ENCODE assay signal across 8 cellular contexts in the genomic region with DNA sequence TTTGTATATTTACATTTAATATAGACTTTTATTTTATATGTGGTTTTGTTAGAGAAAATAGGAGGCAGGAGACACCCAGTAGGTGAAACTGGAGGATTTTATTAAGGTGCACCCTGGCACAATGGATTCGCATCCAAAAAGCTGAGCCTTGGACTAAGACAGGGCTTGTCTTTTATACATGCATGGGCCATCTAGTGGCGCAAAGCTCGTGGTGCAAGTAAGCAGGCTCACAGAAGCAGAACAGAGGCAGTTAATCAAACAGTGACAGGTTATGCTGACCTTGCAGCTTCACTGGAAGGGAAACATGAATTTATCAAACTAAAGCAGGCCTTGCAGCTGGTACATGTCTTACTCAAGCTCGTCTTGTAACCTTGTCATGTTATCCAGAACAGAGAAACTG. TPM values are rescaled to one million over a fixed set of nuclear protein-coding genes. Genes with fewer than 3 reads are reported as not detected.
A peak's percentile ranks its signal among the peaks of the same experiment; 100 is the strongest.
DNase-seq lines count a peak whose midpoint lies in the region; ATAC-seq and TF ChIP-seq lines count a peak whose summit lies in the region.

No MANE protein-coding gene starts in this region.

- no peak overlapping the region for H3K4me3 ChIP-seq in vagina

- peaks cover 9% of the 10 kb centered on the region for H3K9me3 Mint-ChIP-seq in glutamatergic neuron (ENCODE audit: unreplicated experiment)
- H3K9me3 Mint-ChIP-seq in stimulated activated naive CD8-positive, alpha-beta T cell treated with anti-CD3 and anti-CD28 coated beads, Interleukin-15, amount 100 ng/mL, for 72 hours, result peaks cover 13 to 16% of the 10 kb centered on the region in 2 donors

- peaks cover 42% of the 10 kb centered on the region for H3K36me3 Mint-ChIP-seq in glutamatergic neuron (ENCODE audit: unreplicated experiment)

- H3K4me1 ChIP-seq in vagina, result no peaks in the 10 kb centered on the region

- intact Hi-C loops in vagina (cut with DNase I), result no loop called here

- no peak overlapping the region for H3K4me3 Mint-ChIP-seq in glutamatergic neuron (ENCODE audit: unreplicated experiment)
- no peak overlapping the region for H3K4me3 Mint-ChIP-seq in stimulated activated naive CD8-positive, alpha-beta T cell treated with anti-CD3 and anti-CD28 coated beads, Interleukin-15, amount 100 ng/mL, for 72 hours

- H3K36me3 ChIP-seq in vagina, result no peaks in the 10 kb centered on the region

- no peak overlapping the region for H3K27ac ChIP-seq in vagina

- H3K9me3 ChIP-seq in vagina, result peaks cover 8% of the 10 kb centered on the region

- TF ChIP-seq POLR2A in vagina (IDR thresholded peaks at IDR 0.05), result no peak

- in situ Hi-C loops in Caki2 (cut with HindIII; ENCODE audit: low pct_unique_long_range_greater_than_20kb, low sequenced_read_pairs), result no loop called here

- no peaks in the 10 kb centered on the region for H3K27me3 ChIP-seq in vagina

- no peak for TF ChIP-seq CTCF in glutamatergic neuron (IDR thresholded peaks at IDR 0.05; ENCODE audit: partially characterized antibody, unreplicated experiment)
- peak in 1 of 3 experiments; percentile 19 for TF ChIP-seq CTCF in vagina (IDR thresholded peaks at IDR 0.05)

- peak; percentile 69 for ATAC-seq in stimulated activated naive CD8-positive, alpha-beta T cell treated with anti-CD3 and anti-CD28 coated beads, Interleukin-15, amount 100 ng/mL, for 72 hours
- no peak for ATAC-seq in GM19397 (IDR thresholded peaks at IDR 0.05; ENCODE audit: unreplicated experiment)

- H3K27ac Mint-ChIP-seq in glutamatergic neuron (ENCODE audit: unreplicated experiment), result no peak overlapping the region
- no peak overlapping the region for H3K27ac Mint-ChIP-seq in stimulated activated naive CD8-positive, alpha-beta T cell treated with anti-CD3 and anti-CD28 coated beads, Interleukin-15, amount 100 ng/mL, for 72 hours

- no peaks in the 10 kb centered on the region for H3K4me1 Mint-ChIP-seq in glutamatergic neuron (ENCODE audit: low read depth, unreplicated experiment)
- H3K4me1 Mint-ChIP-seq in stimulated activated naive CD8-positive, alpha-beta T cell treated with anti-CD3 and anti-CD28 coated beads, Interleukin-15, amount 100 ng/mL, for 72 hours, result no peaks in the 10 kb centered on the region

- H3K27me3 Mint-ChIP-seq in glutamatergic neuron (ENCODE audit: unreplicated experiment), result peaks cover 5% of the 10 kb centered on the region
- no peaks in the 10 kb centered on the region for H3K27me3 Mint-ChIP-seq in stimulated activated naive CD8-positive, alpha-beta T cell treated with anti-CD3 and anti-CD28 coated beads, Interleukin-15, amount 100 ng/mL, for 72 hours

- DNase-seq in Caki2 (ENCODE audit: low read depth) (peak; percentile 18), HT1080 (ENCODE audit: low read depth) (peak; percentile 21), glutamatergic neuron (peak; percentile 53), vagina (ENCODE audit: extremely low spot score in 2 of 2) (no peak), putamen (ENCODE audit: low spot score) (no peak)
- peak; percentile 32 to 53 for DNase-seq in activated CD4-positive, alpha-beta T cell treated with anti-CD3 and anti-CD28 coated beads, Interleukin-2, amount 50 U/mL, for 48 hours
- peak; percentile 17 to 33 for DNase-seq in stimulated activated naive CD8-positive, alpha-beta T cell treated with anti-CD3 and anti-CD28 coated beads, Interleukin-15, amount 100 ng/mL, for 72 hours

RNA-seq across cellular contexts. Expression of gene ZNF681, which starts 58.8 kb away (rescaled TPM):
- 1.3 and 1.9 TPM in 2 replicates for total RNA-seq in Caki2 (2014; rRNA removed; shearing (Covaris generic); ENCODE audit: low replicate concordance)
- 1.3 and 2.9 TPM in 2 replicates for total RNA-seq in HT1080 (2014; rRNA removed; shearing (Covaris generic))
- 0.41 and 0.77 TPM in 2 replicates for polyA plus RNA-seq in HT1080 (2015; cell fraction: cytosol; rRNA removed)
- polyA plus RNA-seq in HT1080 (2015; cell fraction: nucleus; rRNA removed), result 0.95 and 4.6 TPM in 2 replicates
- 8.1 TPM for total RNA-seq in glutamatergic neuron (ENCODE audit: unreplicated experiment)
- total RNA-seq in vagina, result 1.7 TPM

Comparison
In these comparisons a context has a peak if more than half of its experiments do, and no peak if none do; other contexts are left out.
1. DNase-seq: peak in Caki2 (single experiment), HT1080 (single experiment), activated CD4-positive, alpha-beta T cell treated with anti-CD3 and anti-CD28 coated beads, Interleukin-2, amount 50 U/mL, for 48 hours (2 of 2), glutamatergic neuron (single experiment) and stimulated activated naive CD8-positive, alpha-beta T cell treated with anti-CD3 and anti-CD28 coated beads, Interleukin-15, amount 100 ng/mL, for 72 hours (2 of 2); none in vagina (0 of 2) and putamen (single experiment).